Comparison of ENCODE assay signal across 19 cellular contexts in genomic region chr9:87260171-87260570, GRCh38.
"Had no signal": no experiment of that assay in that cellular context is flagged by ENCODE, and none has a peak within 500 bp of the region (broad histone marks: within the 10 kb centered on the region; RNA-seq: fewer than 3 reads in every experiment).

No MANE protein-coding gene starts in this region.

- ATAC-seq: activated CD4-positive, alpha-beta T cell treated with anti-CD3 and anti-CD28 coated beads for 36 hours; naive thymus-derived CD8-positive, alpha-beta T cell had no signal

- H3K9me3 Mint-ChIP-seq: activated naive CD8-positive, alpha-beta T cell treated with anti-CD3 and anti-CD28 coated beads for 36 hours had no signal

- H3K27ac Mint-ChIP-seq: activated CD4-positive, alpha-beta T cell treated with anti-CD3 and anti-CD28 coated beads for 36 hours; activated naive CD8-positive, alpha-beta T cell treated with anti-CD3 and anti-CD28 coated beads for 36 hours; immature natural killer cell; naive thymus-derived CD8-positive, alpha-beta T cell had no signal

- H3K36me3 ChIP-seq: heart right ventricle, tibial artery, uterus, WERI-Rb-1 had no signal

- H3K9me3 ChIP-seq: heart right ventricle, tibial artery, uterus had no signal

- H3K4me3 Mint-ChIP-seq: activated CD4-positive, alpha-beta T cell treated with anti-CD3 and anti-CD28 coated beads for 36 hours; activated naive CD8-positive, alpha-beta T cell treated with anti-CD3 and anti-CD28 coated beads for 36 hours; immature natural killer cell; naive thymus-derived CD8-positive, alpha-beta T cell had no signal

- H3K27ac ChIP-seq: tibial artery, uterus, WERI-Rb-1 had no signal

- H3K4me1 Mint-ChIP-seq: activated naive CD8-positive, alpha-beta T cell treated with anti-CD3 and anti-CD28 coated beads for 36 hours; immature natural killer cell; naive thymus-derived CD8-positive, alpha-beta T cell had no signal

- H3K4me1 ChIP-seq: uterus had no signal

- DNase-seq: activated CD4-positive, alpha-beta T cell treated with anti-CD3 and anti-CD28 coated beads for 36 hours; activated CD4-positive, alpha-beta T cell treated with anti-CD3 and anti-CD28 coated beads, Interleukin-2, amount 50 U/mL, for 48 hours; activated gamma-delta T cell treated with Interleukin-2 at 50 U/mL for 16 hours; activated naive CD8-positive, alpha-beta T cell treated with anti-CD3 and anti-CD28 coated beads for 36 hours; amygdala; central memory CD4-positive, alpha-beta T cell; erythroblast; heart right ventricle; immature natural killer cell; mesendoderm; naive thymus-derived CD8-positive, alpha-beta T cell; stimulated activated CD4-positive, alpha-beta T cell treated with anti-CD3 and anti-CD28 coated beads, Interleukin-12 subunit alpha, Interleukin-12 subunit beta, amount 100 ng/mL, for 4 hours; stimulated activated CD4-positive, alpha-beta T cell treated with anti-CD3 and anti-CD28 coated beads, Interleukin-1b, Interleukin-23, amount 100 ng/mL, for 48 hours; stimulated activated naive CD4-positive, alpha-beta T cell treated with Interleukin-2 at 50 U/mL for 16 hours; SW 1271; tibial artery; uterus; WERI-Rb-1 had no signal

- H3K4me3 ChIP-seq: coronary artery, heart right ventricle, tibial artery, uterus had no signal

- H3K36me3 Mint-ChIP-seq: activated naive CD8-positive, alpha-beta T cell treated with anti-CD3 and anti-CD28 coated beads for 36 hours; immature natural killer cell; naive thymus-derived CD8-positive, alpha-beta T cell had no signal

- H3K27me3 ChIP-seq: tibial artery, uterus had no signal
